In genomic region chr7:3196629-3197028, GRCh38 we compare ENCODE assay signal across 30 cellular contexts.
"Had no signal": no experiment of that assay in that cellular context is flagged by ENCODE, and none has a peak within 500 bp of the region (broad histone marks: within the 10 kb centered on the region; RNA-seq: fewer than 3 reads in every experiment).

No MANE protein-coding gene starts in this region.

- H3K27me3 Mint-ChIP-seq: activated naive CD8-positive, alpha-beta T cell had no signal

- H3K9me3 ChIP-seq: colonic mucosa, lower lobe of right lung, mucosa of descending colon, pancreas, right atrium auricular region had no signal

- ATAC-seq: activated CD4-positive, CD25-positive, alpha-beta regulatory T cell treated with anti-CD3 and anti-CD28 coated beads, Interleukin-2, amount 50 U/mL, for 24 hours; gastroesophageal sphincter; heart left ventricle; left lung; lower lobe of right lung; mucosa of descending colon; natural killer cell treated with Interleukin-12 subunit alpha and Interleukin-12 subunit beta and Interleukin-15 and Interleukin-18, amount 100 ng/mL, for 72 hours; pancreas had no signal

- FAIRE-seq: endometrium, pancreas, TTC549 had no signal

- H3K36me3 ChIP-seq: colonic mucosa, gastroesophageal sphincter, heart left ventricle, left lung, lower lobe of right lung, pancreas, right atrium auricular region, tibial nerve had no signal

- H3K27ac Mint-ChIP-seq: activated naive CD8-positive, alpha-beta T cell; natural killer cell treated with Interleukin-12 subunit alpha and Interleukin-12 subunit beta and Interleukin-15 and Interleukin-18, amount 100 ng/mL, for 72 hours; T-helper 1 cell treated with Interleukin-12 subunit alpha and Interleukin-12 subunit beta and Interleukin-4 antibody, amounts not matched to agents 30 μg/mL and 1 μg/mL, for 36 hours had no signal

- H3K4me1 ChIP-seq: colonic mucosa, gastroesophageal sphincter, heart left ventricle, lower lobe of right lung, right atrium auricular region, tibial nerve had no signal

- H3K4me3 Mint-ChIP-seq: activated naive CD8-positive, alpha-beta T cell; natural killer cell treated with Interleukin-12 subunit alpha and Interleukin-12 subunit beta and Interleukin-15 and Interleukin-18, amount 100 ng/mL, for 72 hours; T-helper 1 cell treated with Interleukin-12 subunit alpha and Interleukin-12 subunit beta and Interleukin-4 antibody, amounts not matched to agents 30 μg/mL and 1 μg/mL, for 36 hours had no signal

- DNase-seq: activated CD4-positive, alpha-beta T cell treated with anti-CD3 and anti-CD28 coated beads for 48 hours; activated CD4-positive, alpha-beta T cell treated with anti-CD3 and anti-CD28 coated beads, Interleukin-2, amount 50 U/mL, for 48 hours; activated CD8-positive, alpha-beta memory T cell treated with anti-CD3 and anti-CD28 coated beads for 24 hours; activated effector memory CD4-positive, alpha-beta T cell treated with Interleukin-2 at 50 U/mL for 16 hours; activated naive CD4-positive, alpha-beta T cell treated with Interleukin-2 at 50 U/mL for 16 hours; anterior cingulate cortex; cerebellar nuclear complex; colonic mucosa; effector CD8-positive, alpha-beta T cell; heart left ventricle; kidney glomerular epithelial cell; left lung; lower lobe of right lung; mucosa of descending colon; pancreas; stimulated activated CD4-positive, alpha-beta T cell treated with anti-CD3 and anti-CD28 coated beads, Interleukin-2, amount 100 ng/mL, for 48 hours; stimulated activated naive CD4-positive, alpha-beta T cell treated with Interleukin-2 at 50 U/mL for 16 hours; SW 1271; T-helper 9 cell had no signal

- H3K27me3 ChIP-seq: colonic mucosa, heart left ventricle, pancreas, right atrium auricular region, tibial nerve had no signal

- H3K9me3 Mint-ChIP-seq: natural killer cell treated with Interleukin-12 subunit alpha and Interleukin-12 subunit beta and Interleukin-15 and Interleukin-18, amount 100 ng/mL, for 72 hours had no signal

- H3K27ac ChIP-seq: colonic mucosa, epithelial cell of prostate, gastroesophageal sphincter, heart left ventricle, left lung, lower lobe of right lung, right atrium auricular region, tibial nerve, VCaP had no signal

- H3K36me3 Mint-ChIP-seq: natural killer cell treated with Interleukin-12 subunit alpha and Interleukin-12 subunit beta and Interleukin-15 and Interleukin-18, amount 100 ng/mL, for 72 hours had no signal

- H3K4me3 ChIP-seq: colonic mucosa, gastroesophageal sphincter, heart left ventricle, left lung, lower lobe of right lung, mucosa of descending colon, right atrium auricular region, tibial nerve had no signal
